ENCODE assay signal across 5 cellular contexts in the genomic region with DNA sequence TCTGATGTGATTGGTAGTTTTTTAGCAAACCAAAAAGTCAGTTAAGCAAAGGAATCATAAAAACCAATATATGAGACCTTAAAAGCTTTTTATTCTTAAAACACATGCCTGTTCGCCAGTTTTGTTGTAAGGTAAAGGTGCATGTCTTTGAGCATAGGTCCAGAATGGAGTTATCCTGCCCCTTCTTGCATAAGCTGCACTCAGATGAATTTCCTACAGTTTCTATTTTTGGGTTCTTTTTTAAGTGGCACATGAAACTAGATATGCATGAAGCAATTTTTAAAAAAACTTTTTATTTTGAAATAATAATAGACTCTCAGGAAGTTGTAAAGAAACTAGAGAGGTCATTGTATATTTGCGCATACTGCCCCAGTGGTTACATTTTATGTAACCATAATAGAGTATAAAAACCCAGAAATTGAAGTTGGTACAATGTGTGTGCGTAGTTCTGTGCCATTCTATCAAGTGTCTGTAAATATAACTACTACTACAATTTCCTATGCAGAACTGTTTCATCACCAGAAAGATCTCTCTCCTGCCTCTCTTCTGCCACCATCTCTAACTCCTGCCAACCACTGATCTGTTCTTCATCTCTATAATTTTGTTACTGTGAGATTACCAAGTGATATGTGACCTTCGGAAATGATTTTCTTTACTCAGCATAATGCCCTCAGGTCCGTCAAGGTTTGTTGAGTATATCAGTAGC. TPM values are rescaled to one million over a fixed set of nuclear protein-coding genes. Genes with fewer than 3 reads are reported as not detected.
"Had no signal": no experiment of that assay in that cellular context is flagged by ENCODE, and none has a peak within 500 bp of the region (broad histone marks: within the 10 kb centered on the region; RNA-seq: fewer than 3 reads in every experiment).

No MANE protein-coding gene starts in this region.

RNA-seq across cellular contexts. Expression of gene GOLGA6L25, which starts 40.2 kb away (rescaled TPM):
- total RNA-seq: M059J, Peyer's patch, Right ventricle myocardium superior, SJSA1 had no signal
- polyA plus RNA-seq: SK-N-SH had no signal
